ENCODE assay signal across 12 cellular contexts in genomic region chr18:58996131-58996632, GRCh38.
DNase-seq lines count a peak whose midpoint lies in the region; ATAC-seq, FAIRE-seq and TF ChIP-seq lines count a peak whose summit lies in the region.
"Had no signal": no experiment of that assay in that cellular context is flagged by ENCODE, and none has a peak within 500 bp of the region (broad histone marks: within the 10 kb centered on the region; RNA-seq: fewer than 3 reads in every experiment).

No MANE protein-coding gene starts in this region.

- no peak overlapping the region for H3K18ac ChIP-seq in neuronal stem cell (ENCODE audit: low read length)

- no peak overlapping the region for H2AK5ac ChIP-seq in neuronal stem cell (ENCODE audit: low read depth, low read length)

- POLR2A ChIA-PET in endothelial cell of umbilical vein (lab: Charles Lee), result no interaction called here
- POLR2A ChIA-PET in activated CD4-positive, alpha-beta memory T cell treated with anti-CD3 and anti-CD28 coated beads, Interleukin-2, amount 10 ng/mL, durations not matched to agents 7 days and 5 days (lab: Charles Lee), result no interaction called here

- no peak overlapping the region for H2BK12ac ChIP-seq in neuronal stem cell (ENCODE audit: low read length)

- TF ChIP-seq POLR2A in endothelial cell of umbilical vein (IDR thresholded peaks at IDR 0.05; ENCODE audit: low read depth, low read length), result no peak

- H3K4me2 ChIP-seq in endothelial cell of umbilical vein (ENCODE audit: insufficient read depth, low read length) (peak overlapping the region; percentile 14), neuronal stem cell (ENCODE audit: insufficient read depth, low read length, poor library complexity, severe bottlenecking) (no peak overlapping the region), Karpas-422 (ENCODE audit: low read depth, low read length, poor library complexity, severe bottlenecking) (no peak overlapping the region)

- no peak overlapping the region for H3K4me3 ChIP-seq in endothelial cell of umbilical vein (replicated peaks in 1 of 3; ENCODE audit: insufficient read depth in 1 of 3, low read depth in 1 of 3, low read length in 3 of 3)
- no peak overlapping the region for H3K4me3 ChIP-seq in neuronal stem cell (ENCODE audit: low read length in 2 of 2)
- no peak overlapping the region for H3K4me3 ChIP-seq in Karpas-422 (ENCODE audit: low read length)

- ATAC-seq in HG02642 (IDR thresholded peaks at IDR 0.05; ENCODE audit: poor library complexity, unreplicated experiment), result no peak
- no peak for ATAC-seq in activated T-helper 17 cell treated with anti-CD3 and anti-CD28 coated beads, Interleukin-2, amount 50 U/mL, for 72 hours (replicated peaks)
- ATAC-seq: stimulated activated naive CD8-positive, alpha-beta T cell treated with anti-CD3 and anti-CD28 coated beads, Interleukin-15, Interleukin-2, amounts not matched to agents 100 U/mL and 50 U/mL, for 24 hours had no signal

- DNase-seq in EH (ENCODE audit: low read depth) (peak; percentile 99), NCI-H524 (lab: John Stamatoyannopoulos, UW) (peak; percentile 54 to 87), endothelial cell of umbilical vein (ENCODE audit: low read depth, low spot score) (peak; percentile 97), neuronal stem cell (ENCODE audit: low spot score) (no peak), Karpas-422 (no peak)
- no peak for DNase-seq in activated CD4-positive, alpha-beta memory T cell treated with anti-CD3 and anti-CD28 coated beads, Interleukin-2, amount 10 ng/mL, durations not matched to agents 7 days and 5 days
- DNase-seq: activated effector memory CD4-positive, alpha-beta T cell treated with Interleukin-2 at 50 U/mL for 16 hours; NK-92 treated with Interleukin-12 subunit alpha and Interleukin-12 subunit beta, amount 100 ng/mL, for 24 hours; stimulated activated CD4-positive, alpha-beta T cell treated with anti-CD3 and anti-CD28 coated beads, Interleukin-12 subunit alpha, Interleukin-12 subunit beta, amount 100 ng/mL, for 4 hours; stimulated activated naive CD8-positive, alpha-beta T cell treated with anti-CD3 and anti-CD28 coated beads, Interleukin-15, Interleukin-2, amounts not matched to agents 100 U/mL and 50 U/mL, for 24 hours had no signal

- H4K91ac ChIP-seq in neuronal stem cell (ENCODE audit: low read depth, low read length, poor library complexity), result no peak overlapping the region

- dilution Hi-C loops in endothelial cell of umbilical vein (cut with MboI; ENCODE audit: extremely low pct_ligation_motif_present, low sequenced_read_pairs), result no loop called here

- no peak overlapping the region for H2AFZ ChIP-seq in endothelial cell of umbilical vein (ENCODE audit: low read depth, low read length)
- peak overlapping the region; percentile 17 for H2AFZ ChIP-seq in neuronal stem cell (ENCODE audit: low read length)
- H2AFZ ChIP-seq in Karpas-422 (ENCODE audit: low read length), result no peak overlapping the region

- WGBS in neuronal stem cell (ENCODE audit: extremely low coverage in 2 of 2, insufficient read length in 2 of 2, insufficient replicate concordance in 1 of 2), 2 donors, result no CpG with 5 or more reads among the region's 11 CpGs

- TF ChIP-seq CTCF in endothelial cell of umbilical vein (IDR thresholded peaks at IDR 0.05; ENCODE audit: extremely low read depth in 1 of 2, insufficient read depth in 1 of 2, low read depth in 1 of 2, low read length in 2 of 2), result no peak

- H3K9me3 Mint-ChIP-seq in activated CD4-positive, alpha-beta memory T cell treated with anti-CD3 and anti-CD28 coated beads, Interleukin-2, amount 10 ng/mL, durations not matched to agents 7 days and 5 days, result no peaks in the 10 kb centered on the region
- peaks cover 4% of the 10 kb centered on the region for H3K9me3 Mint-ChIP-seq in activated T-helper 17 cell treated with anti-CD3 and anti-CD28 coated beads, Interleukin-2, amount 50 U/mL, for 72 hours

- intact Hi-C loops in endothelial cell of umbilical vein (cut with micrococcal nuclease), result loop anchor here (1.0 to 5.0 kb wide), 2 partner anchors 207 to 891 kb away; no protein-coding TSS in a partner anchor

- H3K4me3 Mint-ChIP-seq in activated CD4-positive, alpha-beta memory T cell treated with anti-CD3 and anti-CD28 coated beads, Interleukin-2, amount 10 ng/mL, durations not matched to agents 7 days and 5 days, result no peak overlapping the region
- H3K4me3 Mint-ChIP-seq in activated T-helper 17 cell treated with anti-CD3 and anti-CD28 coated beads, Interleukin-2, amount 50 U/mL, for 72 hours, result no peak overlapping the region

- H3K79me1 ChIP-seq in neuronal stem cell (ENCODE audit: low read depth, low read length), result no peaks in the 10 kb centered on the region

- no peaks in the 10 kb centered on the region for H3K27me3 ChIP-seq in endothelial cell of umbilical vein (ENCODE audit: control insufficient read depth in 2 of 2, insufficient read depth in 2 of 2, low read length in 2 of 2)
- no peaks in the 10 kb centered on the region for H3K27me3 ChIP-seq in neuronal stem cell (ENCODE audit: control insufficient read depth in 3 of 3, insufficient read depth in 3 of 3, low read depth in 1 of 3, low read length in 3 of 3)
- no peaks in the 10 kb centered on the region for H3K27me3 ChIP-seq in Karpas-422 (ENCODE audit: low read length)

- peaks cover 46% of the 10 kb centered on the region for H3K4me1 ChIP-seq in endothelial cell of umbilical vein (ENCODE audit: control insufficient read depth, extremely low read depth, insufficient read depth, low read length)
- peaks cover 0 to 4% of the 10 kb centered on the region in 2 donors for H3K4me1 ChIP-seq in neuronal stem cell (ENCODE audit: control insufficient read depth in 2 of 2, insufficient read depth in 1 of 2, low read depth in 1 of 2, low read length in 2 of 2)
- H3K4me1 ChIP-seq in Karpas-422 (ENCODE audit: low read length), result peaks cover 44% of the 10 kb centered on the region

- peaks cover 10% of the 10 kb centered on the region for H3K4me1 Mint-ChIP-seq in activated CD4-positive, alpha-beta memory T cell treated with anti-CD3 and anti-CD28 coated beads, Interleukin-2, amount 10 ng/mL, durations not matched to agents 7 days and 5 days
- peaks cover 4% of the 10 kb centered on the region for H3K4me1 Mint-ChIP-seq in activated T-helper 17 cell treated with anti-CD3 and anti-CD28 coated beads, Interleukin-2, amount 50 U/mL, for 72 hours

- H4K8ac ChIP-seq in neuronal stem cell (ENCODE audit: low read depth, low read length), result no peak overlapping the region

- H3K79me2 ChIP-seq in endothelial cell of umbilical vein (ENCODE audit: control insufficient read depth, insufficient read depth, low read length) (no peaks in the 10 kb centered on the region), Karpas-422 (ENCODE audit: low read length) (no peaks in the 10 kb centered on the region)

- H3K27ac ChIP-seq in endothelial cell of umbilical vein (ENCODE audit: insufficient read depth, low read depth, low read length), result peak overlapping the region; percentile 5
- no peak overlapping the region for H3K27ac ChIP-seq in neuronal stem cell (replicated peaks; ENCODE audit: low read length)
- no peak overlapping the region for H3K27ac ChIP-seq in Karpas-422 (ENCODE audit: low read length)

- H3K9me3 ChIP-seq in endothelial cell of umbilical vein (replicated peaks; ENCODE audit: control insufficient read depth, insufficient read depth, low read length) (no peaks in the 10 kb centered on the region), neuronal stem cell (replicated peaks in 1 of 2; ENCODE audit: control insufficient read depth in 2 of 2, insufficient read depth in 1 of 2, low read depth in 1 of 2, low read length in 2 of 2) (no peaks in the 10 kb centered on the region), Karpas-422 (ENCODE audit: low read length) (no peaks in the 10 kb centered on the region)

- H3K9ac ChIP-seq in endothelial cell of umbilical vein (replicated peaks; ENCODE audit: extremely low read depth, insufficient read depth, low read length) (no peak overlapping the region), neuronal stem cell (ENCODE audit: low read depth, low read length, poor library complexity) (no peak overlapping the region), Karpas-422 (ENCODE audit: low read length) (no peak overlapping the region)

- peak; percentile 40 for FAIRE-seq in endothelial cell of umbilical vein (lab: Jason Lieb, UNC)

- H4K20me1 ChIP-seq in endothelial cell of umbilical vein (replicated peaks; ENCODE audit: control insufficient read depth, extremely low read depth, insufficient read depth, low read length) (no peaks in the 10 kb centered on the region), Karpas-422 (ENCODE audit: insufficient read depth, low read depth, low read length) (no peaks in the 10 kb centered on the region)

- peaks cover 1% of the 10 kb centered on the region for H3K27me3 Mint-ChIP-seq in activated CD4-positive, alpha-beta memory T cell treated with anti-CD3 and anti-CD28 coated beads, Interleukin-2, amount 10 ng/mL, durations not matched to agents 7 days and 5 days
- peaks cover 20% of the 10 kb centered on the region for H3K27me3 Mint-ChIP-seq in activated T-helper 17 cell treated with anti-CD3 and anti-CD28 coated beads, Interleukin-2, amount 50 U/mL, for 72 hours

- no peaks in the 10 kb centered on the region for H3K9me1 ChIP-seq in endothelial cell of umbilical vein (replicated peaks; ENCODE audit: control insufficient read depth, extremely low read depth, insufficient read depth, low read length)

- no peak overlapping the region for H3K4ac ChIP-seq in neuronal stem cell (ENCODE audit: low read length)

- H2BK120ac ChIP-seq in neuronal stem cell (ENCODE audit: low read depth, low read length), result no peak overlapping the region

- H3K27ac Mint-ChIP-seq in activated CD4-positive, alpha-beta memory T cell treated with anti-CD3 and anti-CD28 coated beads, Interleukin-2, amount 10 ng/mL, durations not matched to agents 7 days and 5 days, result no peak overlapping the region
- H3K27ac Mint-ChIP-seq in activated T-helper 17 cell treated with anti-CD3 and anti-CD28 coated beads, Interleukin-2, amount 50 U/mL, for 72 hours, result no peak overlapping the region

- CTCF ChIA-PET in endothelial cell of umbilical vein (lab: Charles Lee), result interaction anchor here (1.8 kb wide), 1 partner anchor 74 kb away, joined by 7 read pairs; no protein-coding TSS in a partner anchor
- CTCF ChIA-PET in activated CD4-positive, alpha-beta memory T cell treated with anti-CD3 and anti-CD28 coated beads, Interleukin-2, amount 10 ng/mL, durations not matched to agents 7 days and 5 days (lab: Charles Lee), result no interaction called here

- no peaks in the 10 kb centered on the region for H3K36me3 Mint-ChIP-seq in activated CD4-positive, alpha-beta memory T cell treated with anti-CD3 and anti-CD28 coated beads, Interleukin-2, amount 10 ng/mL, durations not matched to agents 7 days and 5 days (ENCODE audit: low read depth)
- no peaks in the 10 kb centered on the region for H3K36me3 Mint-ChIP-seq in activated T-helper 17 cell treated with anti-CD3 and anti-CD28 coated beads, Interleukin-2, amount 50 U/mL, for 72 hours (ENCODE audit: low read depth)

- H3K9me2 ChIP-seq in Karpas-422 (replicated peaks; ENCODE audit: insufficient read depth, low read length), result no peaks in the 10 kb centered on the region

- H2BK5ac ChIP-seq in neuronal stem cell (ENCODE audit: low read length), result no peak overlapping the region

- no peak overlapping the region for H3K23ac ChIP-seq in neuronal stem cell (ENCODE audit: low read depth, low read length, poor library complexity)

- H2BK15ac ChIP-seq in neuronal stem cell (ENCODE audit: low read length), result no peak overlapping the region

- no peak overlapping the region for H3K14ac ChIP-seq in neuronal stem cell (ENCODE audit: low read length)

- no TSS peak for BruUV-seq in endothelial cell of umbilical vein (replicated peaks; lab: Mats Ljungman, UMichigan)

- H3K36me3 ChIP-seq in endothelial cell of umbilical vein (ENCODE audit: control insufficient read depth in 2 of 2, extremely low read depth in 1 of 2, insufficient read depth in 2 of 2, low read length in 2 of 2), result no peaks in the 10 kb centered on the region
- no peaks in the 10 kb centered on the region for H3K36me3 ChIP-seq in neuronal stem cell (replicated peaks in 1 of 2; ENCODE audit: control insufficient read depth in 2 of 2, insufficient read depth in 2 of 2, low read length in 2 of 2)
- no peaks in the 10 kb centered on the region for H3K36me3 ChIP-seq in Karpas-422 (ENCODE audit: insufficient read depth, low read length)

Comparison
In these comparisons a context has a peak if more than half of its experiments do, and no peak if none do; other contexts are left out.
1. DNase-seq: peak in EH (single experiment), NCI-H524 (2 of 2) and endothelial cell of umbilical vein (single experiment); none in neuronal stem cell (single experiment), activated CD4-positive, alpha-beta memory T cell treated with anti-CD3 and anti-CD28 coated beads, Interleukin-2, amount 10 ng/mL, durations not matched to agents 7 days and 5 days (single experiment) and Karpas-422 (single experiment).